In genomic region chr22:37427711-37428635, GRCh38 we compare ENCODE assay signal across 8 cellular contexts. TPM values are rescaled to one million over a fixed set of nuclear protein-coding genes. Genes with fewer than 3 reads are reported as not detected.
A peak's percentile ranks its signal among the peaks of the same experiment; 100 is the strongest.
DNase-seq lines count a peak whose midpoint lies in the region; ATAC-seq, FAIRE-seq and TF ChIP-seq lines count a peak whose summit lies in the region.

No MANE protein-coding gene starts in this region.

- peak overlapping the region; percentile 49 for H3K4me3 ChIP-seq in astrocyte of the spinal cord (ENCODE audit: low read depth, low read length)
- no peak overlapping the region; a peak in 1 of 6 replicates for H3K4me3 ChIP-seq in HepG2 (replicated peaks in 1 of 3; ENCODE audit: insufficient read depth in 1 of 3, low read depth in 2 of 3, low read length in 3 of 3)
- peak overlapping the region; percentile 58 for H3K4me3 ChIP-seq in thymus (ENCODE audit: low read length)

- POLR2A ChIA-PET in HepG2 (lab: Yijun Ruan, JAX) = no interaction called here

- no peaks in the 10 kb centered on the region for H3K9me3 Mint-ChIP-seq in activated naive CD4-positive, alpha-beta T cell treated with anti-CD3 and anti-CD28 coated beads for 36 hours
- peaks cover 6% of the 10 kb centered on the region for H3K9me3 Mint-ChIP-seq in activated T-helper 2 cell treated with anti-CD3 and anti-CD28 coated beads, Interferon-gamma antibody, Interleukin-2, Interleukin-4, amounts not matched to agents 10 μg/mL and 5 μg/mL and 100 μg/mL, durations not matched to agents 14 hours and 24 hours and 36 hours

- no peak overlapping the region for H2AFZ ChIP-seq in HepG2 (ENCODE audit: low read length)

- H4K20me1 ChIP-seq in HepG2 (ENCODE audit: insufficient read depth, low read length) = peaks cover 7% of the 10 kb centered on the region; the same call in 1 of the 2 replicates

- no peak for TF ChIP-seq CTCF in astrocyte of the spinal cord (IDR thresholded peaks at IDR 0.05; ENCODE audit: low read depth, low read length)
- no peak for TF ChIP-seq CTCF in HepG2 (CRISPR knock-in tag; IDR thresholded peaks at IDR 0.05)

- H3K9me3 ChIP-seq in HepG2 (ENCODE audit: low read length) (no peaks in the 10 kb centered on the region), thymus (ENCODE audit: control insufficient read depth) (no peaks in the 10 kb centered on the region)

- no peak for DNase-seq in activated naive CD4-positive, alpha-beta T cell treated with anti-CD3 and anti-CD28 coated beads for 36 hours
- no peak for DNase-seq in activated naive CD4-positive, alpha-beta T cell (lab: John Stamatoyannopoulos, UW)
- DNase-seq in astrocyte of the spinal cord (ENCODE audit: low read depth, low spot score) (no peak), HepG2 (ENCODE audit: low spot score) (no peak), MV-4-11 (lab: John Stamatoyannopoulos, UW) (no peak), inferior parietal cortex (ENCODE audit: extremely low spot score) (no peak)
- DNase-seq in activated T-helper 2 cell treated with anti-CD3 and anti-CD28 coated beads, Interferon-gamma antibody, Interleukin-2, Interleukin-4, amounts not matched to agents 10 μg/mL and 5 μg/mL and 100 μg/mL, durations not matched to agents 14 hours and 24 hours and 36 hours (ENCODE audit: low spot score) = no peak

- FAIRE-seq in HepG2 (lab: Jason Lieb, UNC) = no peak

- no peak for TF ChIP-seq RAD21 in HepG2 (CRISPR knock-in tag; IDR thresholded peaks at IDR 0.05)

- TF ChIP-seq POLR2A in HepG2 (IDR thresholded peaks at IDR 0.05; ENCODE audit: insufficient read depth in 1 of 2, low read depth in 2 of 2, low read length in 2 of 2) = no peak

- H3K4me2 ChIP-seq in HepG2 (ENCODE audit: low read depth, low read length) = peak overlapping the region; percentile 12; the same call in 1 of the 2 replicates

- peaks cover 42% of the 10 kb centered on the region for H3K27me3 Mint-ChIP-seq in activated naive CD4-positive, alpha-beta T cell treated with anti-CD3 and anti-CD28 coated beads for 36 hours (ENCODE audit: low read depth)
- H3K27me3 Mint-ChIP-seq in activated T-helper 2 cell treated with anti-CD3 and anti-CD28 coated beads, Interferon-gamma antibody, Interleukin-2, Interleukin-4, amounts not matched to agents 10 μg/mL and 5 μg/mL and 100 μg/mL, durations not matched to agents 14 hours and 24 hours and 36 hours (ENCODE audit: low read depth) = peaks cover 59% of the 10 kb centered on the region

- no TSS peak for BruUV-seq in HepG2 (replicated peaks; lab: Mats Ljungman, UMichigan)

- H3K27me3 ChIP-seq in HepG2 (ENCODE audit: control insufficient read depth in 1 of 2, insufficient read depth in 2 of 2, low read length in 2 of 2) (peaks cover 16 to 71% of the 10 kb centered on the region in 2 experiments), thymus (ENCODE audit: control insufficient read depth, insufficient read depth) (peaks cover 21% of the 10 kb centered on the region)

- intact Hi-C loops in activated naive CD4-positive, alpha-beta T cell treated with anti-CD3 and anti-CD28 coated beads for 36 hours (cut with micrococcal nuclease) = no loop called here
- intact Hi-C loops in HepG2 (cut with micrococcal nuclease; ENCODE audit: unreplicated experiment) = no loop called here
- intact Hi-C loops in activated T-helper 2 cell treated with anti-CD3 and anti-CD28 coated beads, Interferon-gamma antibody, Interleukin-2, Interleukin-4, amounts not matched to agents 10 μg/mL and 5 μg/mL and 100 μg/mL, durations not matched to agents 14 hours and 24 hours and 36 hours (cut with micrococcal nuclease) = loop anchor here (2.0 to 5.0 kb wide), 2 partner anchors 91 to 111 kb away; no protein-coding TSS in a partner anchor

- H3K4me1 ChIP-seq in HepG2 (ENCODE audit: insufficient read depth, low read length) = peaks cover 19% of the 10 kb centered on the region
- H3K4me1 ChIP-seq in thymus (ENCODE audit: control insufficient read depth, insufficient read depth, low read length) = peaks cover 30% of the 10 kb centered on the region

- H3K36me3 ChIP-seq in HepG2 (replicated peaks in 1 of 2; ENCODE audit: control insufficient read depth in 1 of 2, insufficient read depth in 2 of 2, low read length in 2 of 2) = no peaks in the 10 kb centered on the region
- H3K36me3 ChIP-seq in thymus (ENCODE audit: control insufficient read depth, insufficient read depth) = no peaks in the 10 kb centered on the region

- H3K27ac Mint-ChIP-seq in activated naive CD4-positive, alpha-beta T cell treated with anti-CD3 and anti-CD28 coated beads for 36 hours = no peak overlapping the region
- H3K27ac Mint-ChIP-seq in activated T-helper 2 cell treated with anti-CD3 and anti-CD28 coated beads, Interferon-gamma antibody, Interleukin-2, Interleukin-4, amounts not matched to agents 10 μg/mL and 5 μg/mL and 100 μg/mL, durations not matched to agents 14 hours and 24 hours and 36 hours = no peak overlapping the region

- no peak overlapping the region for H3K9ac ChIP-seq in HepG2 (ENCODE audit: insufficient read depth, low read depth, low read length)

- no peaks in the 10 kb centered on the region for H3K79me2 ChIP-seq in HepG2 (ENCODE audit: insufficient read depth, low read length)

- WGBS in HepG2 (ENCODE audit: low lambda C conversion rate) = 55% methylated on average over 18 of the region's 59 CpGs
- 19% methylated on average over 59 of the region's 59 CpGs for WGBS in thymus

- CTCF ChIA-PET in activated naive CD4-positive, alpha-beta T cell treated with anti-CD3 and anti-CD28 coated beads for 36 hours (lab: Charles Lee) = interaction anchor here (0.6 to 4.8 kb wide), 11 partner anchors 13 to 837 kb away, joined by 3 to 63 read pairs (median 4); no protein-coding TSS in a partner anchor
- CTCF ChIA-PET in HepG2 (lab: Yijun Ruan, JAX; ENCODE audit: low intra/inter-chr PET ratio, low total read pairs) = interaction anchor here (1.6 to 1.9 kb wide), 2 partner anchors 29 to 111 kb away, joined by 8 to 17 read pairs; no protein-coding TSS in a partner anchor

- H3K27ac ChIP-seq in HepG2 (ENCODE audit: extremely low read length, insufficient read depth, low read length) = no peak overlapping the region
- no peak overlapping the region for H3K27ac ChIP-seq in thymus (ENCODE audit: low read depth)

- TF ChIP-seq EP300 in HepG2 (IDR thresholded peaks at IDR 0.05; ENCODE audit: low read depth in 2 of 2, low read length in 2 of 2) (no peak), HepG2 (CRISPR knock-in tag; IDR thresholded peaks at IDR 0.05; ENCODE audit: borderline replicate concordance) (no peak)

- H3K4me1 Mint-ChIP-seq in activated naive CD4-positive, alpha-beta T cell treated with anti-CD3 and anti-CD28 coated beads for 36 hours (ENCODE audit: low read depth) = peaks cover 16% of the 10 kb centered on the region
- H3K4me1 Mint-ChIP-seq in activated T-helper 2 cell treated with anti-CD3 and anti-CD28 coated beads, Interferon-gamma antibody, Interleukin-2, Interleukin-4, amounts not matched to agents 10 μg/mL and 5 μg/mL and 100 μg/mL, durations not matched to agents 14 hours and 24 hours and 36 hours (ENCODE audit: low read depth) = peaks cover 14% of the 10 kb centered on the region

- peaks cover 1% of the 10 kb centered on the region for H3K36me3 Mint-ChIP-seq in activated naive CD4-positive, alpha-beta T cell treated with anti-CD3 and anti-CD28 coated beads for 36 hours (ENCODE audit: low read depth)
- H3K36me3 Mint-ChIP-seq in activated T-helper 2 cell treated with anti-CD3 and anti-CD28 coated beads, Interferon-gamma antibody, Interleukin-2, Interleukin-4, amounts not matched to agents 10 μg/mL and 5 μg/mL and 100 μg/mL, durations not matched to agents 14 hours and 24 hours and 36 hours (ENCODE audit: low read depth) = no peaks in the 10 kb centered on the region

- in situ Hi-C loops in astrocyte of the spinal cord (cut with HindIII; ENCODE audit: low sequenced_read_pairs) (no loop called here), HepG2 (cut with HindIII; ENCODE audit: extremely low pct_ligation_motif_present, low pct_unique_long_range_greater_than_20kb) (no loop called here)

- ATAC-seq in HepG2 = no peak

- peak overlapping the region; percentile 14 for H3K4me3 Mint-ChIP-seq in activated naive CD4-positive, alpha-beta T cell treated with anti-CD3 and anti-CD28 coated beads for 36 hours
- H3K4me3 Mint-ChIP-seq in activated T-helper 2 cell treated with anti-CD3 and anti-CD28 coated beads, Interferon-gamma antibody, Interleukin-2, Interleukin-4, amounts not matched to agents 10 μg/mL and 5 μg/mL and 100 μg/mL, durations not matched to agents 14 hours and 24 hours and 36 hours (ENCODE audit: low read depth) = no peak overlapping the region

RNA-seq across cellular contexts. Expression of gene ELFN2, which starts 0.7 kb away (rescaled TPM):
- total RNA-seq in activated naive CD4-positive, alpha-beta T cell treated with anti-CD3 and anti-CD28 coated beads for 36 hours = under 1 TPM; 0.57 to 0.79 TPM
- total RNA-seq in HepG2 (2016; rRNA removed; fragmentation: Illumina TruSeq; extraction: Trizol) = not detected in 2 replicates
- total RNA-seq in HepG2 (2016; cell fraction: cytosol; rRNA removed; fragmentation: Illumina TruSeq; extraction: Trizol; ENCODE audit: low read depth) = not detected in 2 replicates
- not detected in 2 replicates for total RNA-seq in HepG2 (2016; cell fraction: insoluble cytoplasmic fraction; rRNA removed; fragmentation: Illumina TruSeq; extraction: Trizol)
- total RNA-seq in HepG2 (2016; cell fraction: membrane; rRNA removed; fragmentation: Illumina TruSeq; extraction: Trizol) = not detected in 2 replicates
- not detected in 2 replicates for total RNA-seq in HepG2 (2016; cell fraction: nucleus; rRNA removed; fragmentation: Illumina TruSeq; extraction: Trizol)
- 0.01 TPM in 1 of 2 replicates, not detected in the other for polyA plus RNA-seq in HepG2 (2011; rRNA removed)
- not detected in 2 replicates for polyA plus RNA-seq in HepG2 (2011; cell fraction: cytosol; rRNA removed)
- 0.03 TPM in 2 replicates for polyA plus RNA-seq in HepG2 (2011; cell fraction: nucleus; rRNA removed)
- 0.01 and 0.09 TPM in 2 replicates for polyA plus RNA-seq in HepG2 (2012)
- polyA plus RNA-seq in HepG2 (2016; cell fraction: cytosol; fragmentation: Illumina TruSeq; extraction: Trizol; ENCODE audit: low read depth) = not detected in 2 replicates
- polyA plus RNA-seq in HepG2 (2016; cell fraction: insoluble cytoplasmic fraction; fragmentation: Illumina TruSeq; extraction: Trizol; ENCODE audit: low read depth) = not detected in 2 replicates
- polyA plus RNA-seq in HepG2 (2016; cell fraction: membrane; fragmentation: Illumina TruSeq; extraction: Trizol; ENCODE audit: low read depth) = not detected in 2 replicates
- not detected in 2 replicates for polyA plus RNA-seq in HepG2 (2016; cell fraction: nucleus; fragmentation: Illumina TruSeq; extraction: Trizol; ENCODE audit: insufficient read depth, low read depth)
- polyA minus RNA-seq in HepG2 (2011; rRNA and poly(A)+ RNA removed; ENCODE audit: low replicate concordance) = 0.47 TPM in 1 of 2 replicates, not detected in the other
- polyA minus RNA-seq in HepG2 (2011; cell fraction: cytosol; rRNA and poly(A)+ RNA removed) = not detected in 2 replicates
- not detected in 2 replicates for polyA minus RNA-seq in HepG2 (2011; cell fraction: nucleus; rRNA and poly(A)+ RNA removed)
- polyA plus RNA-seq in thymus = 1.5 TPM
- 0.11 TPM in 2 replicates for total RNA-seq in activated T-helper 2 cell treated with anti-CD3 and anti-CD28 coated beads, Interferon-gamma antibody, Interleukin-2, Interleukin-4, amounts not matched to agents 10 μg/mL and 5 μg/mL and 100 μg/mL, durations not matched to agents 14 hours and 24 hours and 36 hours

RNA-seq across cellular contexts. Expression of gene MFNG, which starts 58.2 kb away (rescaled TPM):
- 10 to 100 TPM; 83.1 to 90.9 TPM for total RNA-seq in activated naive CD4-positive, alpha-beta T cell treated with anti-CD3 and anti-CD28 coated beads for 36 hours
- 1.0 and 1.1 TPM in 2 replicates for total RNA-seq in HepG2 (2016; rRNA removed; fragmentation: Illumina TruSeq; extraction: Trizol)
- 0.35 and 1.1 TPM in 2 replicates for total RNA-seq in HepG2 (2016; cell fraction: cytosol; rRNA removed; fragmentation: Illumina TruSeq; extraction: Trizol; ENCODE audit: low read depth)
- total RNA-seq in HepG2 (2016; cell fraction: insoluble cytoplasmic fraction; rRNA removed; fragmentation: Illumina TruSeq; extraction: Trizol) = 0.55 and 0.80 TPM in 2 replicates
- 1.4 and 1.9 TPM in 2 replicates for total RNA-seq in HepG2 (2016; cell fraction: membrane; rRNA removed; fragmentation: Illumina TruSeq; extraction: Trizol)
- 0.56 and 1.6 TPM in 2 replicates for total RNA-seq in HepG2 (2016; cell fraction: nucleus; rRNA removed; fragmentation: Illumina TruSeq; extraction: Trizol)
- polyA plus RNA-seq in HepG2 (2011; rRNA removed) = 11.7 and 19.8 TPM in 2 replicates
- 15.3 and 15.7 TPM in 2 replicates for polyA plus RNA-seq in HepG2 (2011; cell fraction: cytosol; rRNA removed)
- polyA plus RNA-seq in HepG2 (2011; cell fraction: nucleus; rRNA removed) = 37.0 and 46.6 TPM in 2 replicates
- polyA plus RNA-seq in HepG2 (2012) = 14.5 and 20.0 TPM in 2 replicates
- 0.79 and 0.97 TPM in 2 replicates for polyA plus RNA-seq in HepG2 (2016; cell fraction: cytosol; fragmentation: Illumina TruSeq; extraction: Trizol; ENCODE audit: low read depth)
- 0.81 and 0.93 TPM in 2 replicates for polyA plus RNA-seq in HepG2 (2016; cell fraction: insoluble cytoplasmic fraction; fragmentation: Illumina TruSeq; extraction: Trizol; ENCODE audit: low read depth)
- 1.1 and 1.3 TPM in 2 replicates for polyA plus RNA-seq in HepG2 (2016; cell fraction: membrane; fragmentation: Illumina TruSeq; extraction: Trizol; ENCODE audit: low read depth)
- polyA plus RNA-seq in HepG2 (2016; cell fraction: nucleus; fragmentation: Illumina TruSeq; extraction: Trizol; ENCODE audit: insufficient read depth, low read depth) = 1.3 and 4.5 TPM in 2 replicates
- polyA minus RNA-seq in HepG2 (2011; rRNA and poly(A)+ RNA removed; ENCODE audit: low replicate concordance) = 0.77 and 12.5 TPM in 2 replicates
- 3.2 and 6.1 TPM in 2 replicates for polyA minus RNA-seq in HepG2 (2011; cell fraction: cytosol; rRNA and poly(A)+ RNA removed)
- 6.1 and 9.8 TPM in 2 replicates for polyA minus RNA-seq in HepG2 (2011; cell fraction: nucleus; rRNA and poly(A)+ RNA removed)
- polyA plus RNA-seq in thymus = 27.7 TPM
- 166 and 168 TPM in 2 replicates for total RNA-seq in activated T-helper 2 cell treated with anti-CD3 and anti-CD28 coated beads, Interferon-gamma antibody, Interleukin-2, Interleukin-4, amounts not matched to agents 10 μg/mL and 5 μg/mL and 100 μg/mL, durations not matched to agents 14 hours and 24 hours and 36 hours

Comparison
In these comparisons a context has a peak if more than half of its experiments do, and no peak if none do; other contexts are left out.
1. H3K4me3 ChIP-seq: peak in astrocyte of the spinal cord (single experiment) and thymus (single experiment); none in HepG2 (0 of 3).
2. RNA of gene MFNG, which starts 58.2 kb away (total RNA-seq): 166 to 168 TPM in activated T-helper 2 cell treated with anti-CD3 and anti-CD28 coated beads, Interferon-gamma antibody, Interleukin-2, Interleukin-4, amounts not matched to agents 10 μg/mL and 5 μg/mL and 100 μg/mL, durations not matched to agents 14 hours and 24 hours and 36 hours and 83.1 to 90.9 TPM in activated naive CD4-positive, alpha-beta T cell treated with anti-CD3 and anti-CD28 coated beads for 36 hours; 0.35 to 1.9 TPM in HepG2; every median in the first group is over 10 times any median in the second.